In the genomic region with DNA sequence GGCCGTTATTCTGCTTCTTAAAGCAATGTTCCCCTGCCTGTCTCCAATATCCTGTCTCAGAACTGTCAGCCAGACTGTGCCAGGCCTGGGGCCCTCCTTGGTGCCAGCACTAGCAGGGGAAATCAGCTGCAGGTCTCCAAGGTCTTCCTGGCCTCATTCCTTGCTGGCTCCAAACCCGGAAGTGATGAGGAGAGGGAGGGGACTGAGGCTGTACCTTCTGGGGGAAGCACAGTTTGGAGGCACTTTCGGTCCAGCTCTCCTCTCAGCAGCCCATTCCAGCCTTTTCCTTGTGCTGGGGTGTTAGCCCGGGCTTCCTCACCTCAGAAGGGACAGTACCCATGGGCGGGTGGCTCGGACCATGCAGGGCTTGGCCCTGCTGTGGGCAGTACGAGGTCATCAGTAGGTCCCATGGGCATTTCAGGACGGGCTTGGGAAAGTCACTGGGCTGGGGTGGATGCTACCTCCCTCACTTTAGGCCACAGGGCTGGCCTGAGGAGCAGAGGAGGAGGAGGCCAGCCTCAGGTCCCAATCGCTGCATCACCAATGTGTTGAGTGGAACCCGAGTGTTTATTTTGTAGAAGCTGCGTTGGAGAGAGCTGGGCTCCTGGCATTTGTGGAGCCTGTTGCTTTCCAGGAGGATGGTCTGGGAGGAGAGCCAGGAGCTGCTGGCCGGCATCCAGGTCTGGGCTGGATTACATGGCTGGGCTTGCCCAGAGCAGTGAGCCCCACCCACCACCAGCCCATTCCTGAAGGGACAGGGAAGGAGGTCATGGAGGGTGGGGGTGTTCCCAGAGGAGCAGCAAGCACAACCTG, we compare ENCODE assay signal across 5 cellular contexts. TPM values are rescaled to one million over a fixed set of nuclear protein-coding genes. Genes with fewer than 3 reads are reported as not detected.
"Had no signal": no experiment of that assay in that cellular context is flagged by ENCODE, and none has a peak within 500 bp of the region (broad histone marks: within the 10 kb centered on the region; RNA-seq: fewer than 3 reads in every experiment).

No MANE protein-coding gene starts in this region.

RNA-seq across cellular contexts. Expression of a gene that starts 52.7 kb away (rescaled TPM):
- total RNA-seq: activated T-helper 2 cell treated with anti-CD3 and anti-CD28 coated beads, Interferon-gamma antibody, Interleukin-2, Interleukin-4, amounts not matched to agents 10 μg/mL and 5 μg/mL and 100 μg/mL, durations not matched to agents 14 hours and 24 hours and 36 hours; endothelial cell of umbilical vein; skeletal muscle tissue; T-helper 17 cell; tibial nerve had no signal
- polyA plus RNA-seq: endothelial cell of umbilical vein had no signal
